8 cellular contexts compared by ENCODE assay signal in the genomic region with DNA sequence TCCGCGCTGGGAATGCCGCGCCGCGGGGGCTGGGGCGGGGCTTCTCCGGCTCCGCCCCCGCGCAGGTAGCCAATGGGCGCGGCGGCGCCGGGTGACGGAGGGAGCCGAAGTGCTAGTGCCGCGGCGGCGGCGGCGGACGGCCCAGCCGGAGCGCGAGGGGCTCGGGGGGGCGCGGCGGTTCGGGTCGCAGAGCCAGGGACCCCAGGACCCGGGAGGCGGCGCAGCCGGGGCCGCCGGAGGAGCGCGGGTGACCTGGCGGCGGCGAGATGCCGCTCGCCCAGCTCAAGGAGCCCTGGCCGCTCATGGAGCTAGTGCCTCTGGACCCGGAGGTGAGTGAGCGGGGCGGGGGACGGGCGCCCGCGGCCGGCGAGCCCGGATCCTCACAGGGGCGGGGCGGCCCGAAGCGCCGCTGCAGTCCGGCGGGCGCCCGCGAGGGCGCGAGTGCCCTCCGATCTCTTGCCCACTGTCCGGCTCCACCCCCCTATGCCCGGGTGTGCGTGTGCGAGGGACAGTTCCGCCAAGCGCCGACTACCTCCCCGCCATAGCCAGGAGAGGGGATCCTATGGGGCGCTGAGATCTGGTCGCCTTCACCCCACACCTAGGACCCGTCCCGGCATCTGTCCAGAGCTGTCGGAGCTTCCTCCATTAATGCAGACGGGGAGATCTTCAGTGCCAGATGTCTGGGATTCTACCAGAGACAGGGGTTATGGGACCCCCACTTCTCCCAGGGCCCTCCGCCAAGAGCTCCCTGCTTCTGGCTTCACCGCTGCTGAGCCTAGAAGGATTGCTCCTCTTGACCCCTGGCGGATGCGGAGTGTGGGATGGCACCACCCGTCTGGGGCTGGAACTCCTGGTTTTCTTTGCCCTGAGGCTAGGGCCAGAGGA.
DNase-seq lines count a peak whose midpoint lies in the region; ATAC-seq and TF ChIP-seq lines count a peak whose summit lies in the region.

TSS of gene RPS6KA1 (plus strand) at position 107 of the 885 bp plus-strand sequence. CDS start at position 267, 160 bp downstream.

- H3K27ac ChIP-seq in VCaP (peak within 1 kb of the TSS; percentile 75), caudate nucleus (ENCODE audit: low read depth, low read length) (no peak within 1 kb of the TSS)

- TF ChIP-seq CTCF in VCaP (conservative IDR thresholded peaks at IDR 0.05), result no peak

- peak; percentile 21 for DNase-seq in NCI-H2029 (lab: John Stamatoyannopoulos, UW)
- DNase-seq in NCI-H2029 treated with DMSO at 0.1 percent for 48 hours (lab: John Stamatoyannopoulos, UW), result no peak
- DNase-seq in NCI-H146 (lab: John Stamatoyannopoulos, UW), result peak; percentile 56
- DNase-seq in caudate nucleus (lab: John Stamatoyannopoulos, UW), result peak in 35 of 61 donors; percentile 12 to 68 (median 42)
- DNase-seq in islet precursor cell, result peak; percentile 85
- peak; percentile 63 for DNase-seq in stimulated activated CD4-positive, alpha-beta T cell treated with anti-CD3 and anti-CD28 coated beads, Interleukin-12 subunit alpha, Interleukin-12 subunit beta, amount 100 ng/mL, for 4 hours

- peak; percentile 85 for ATAC-seq in HG02759 (IDR thresholded peaks at IDR 0.05; ENCODE audit: unreplicated experiment)
